19 cellular contexts compared by ENCODE assay signal in the genomic region with DNA sequence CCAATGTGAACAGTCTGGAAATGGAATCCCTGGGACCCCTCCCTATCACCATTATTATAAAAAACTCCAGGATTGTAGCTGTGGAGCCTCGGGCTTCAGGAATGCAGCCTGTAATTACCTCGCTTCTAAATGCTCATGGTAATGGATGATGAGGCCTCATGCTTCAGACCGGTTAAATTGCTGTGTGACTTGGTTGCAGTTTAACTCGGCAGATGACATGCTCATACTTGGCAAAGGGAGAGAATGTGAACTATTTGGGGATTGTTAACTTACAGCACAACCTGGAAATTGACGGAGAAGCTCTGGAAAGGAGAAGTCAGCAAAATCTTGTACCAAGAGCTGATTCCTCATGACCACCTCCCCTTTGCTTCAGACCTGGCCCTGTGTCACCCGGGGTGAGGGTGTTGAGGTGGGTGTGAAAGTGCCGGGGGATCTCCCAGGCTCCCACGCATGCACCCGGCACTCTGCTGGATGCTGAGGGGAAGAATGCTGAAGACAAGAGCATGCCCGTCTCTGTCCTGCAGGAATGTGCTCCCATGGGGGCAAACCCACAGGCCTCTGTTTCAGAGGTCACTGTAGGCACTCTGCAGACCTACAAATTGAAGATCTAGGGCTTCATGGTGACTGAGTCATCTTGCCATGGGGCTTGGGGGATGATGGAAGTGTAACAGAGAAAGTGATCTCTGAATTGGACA.
"Had no signal": no experiment of that assay in that cellular context is flagged by ENCODE, and none has a peak within 500 bp of the region (broad histone marks: within the 10 kb centered on the region; RNA-seq: fewer than 3 reads in every experiment).

No MANE protein-coding gene starts in this region.

- H3K9me3 ChIP-seq: adrenal gland, lower lobe of right lung, ovary, thyroid gland, vagina had no signal

- ATAC-seq: activated CD8-positive, alpha-beta T cell treated with anti-CD3 and anti-CD28 coated beads, Interleukin-2, amount 10 ng/mL, durations not matched to agents 7 days and 5 days; left cardiac atrium; lower lobe of right lung; stimulated activated naive B cell treated with anti-CD40 and anti-IgM and Interleukin-4, amounts not matched to agents 10 μg/mL and 1 μg/mL and 100 μg/mL, for 72 hours had no signal

- H3K27me3 ChIP-seq: adrenal gland, ovary, thyroid gland, vagina had no signal

- H3K4me3 ChIP-seq: adrenal gland, lower lobe of right lung, ovary, skin epidermis, thyroid gland, vagina had no signal

- H3K36me3 ChIP-seq: adrenal gland, lower lobe of right lung, ovary, thyroid gland, vagina had no signal

- H3K27ac ChIP-seq: adrenal gland, lower lobe of right lung, ovary, skin epidermis, thyroid gland, vagina had no signal

- H3K4me1 ChIP-seq: adrenal gland, lower lobe of right lung, thyroid gland, vagina had no signal

- DNase-seq: activated B cell treated with CpG ODN at 0.5 μM for 24 hours; activated CD4-positive, alpha-beta T cell treated with anti-CD3 and anti-CD28 coated beads for 48 hours; activated CD8-positive, alpha-beta memory T cell treated with anti-CD3 and anti-CD28 coated beads, Interleukin-2, amount 50 U/mL, for 4 hours; activated CD8-positive, alpha-beta T cell treated with anti-CD3 and anti-CD28 coated beads, Interleukin-2, amount 10 ng/mL, durations not matched to agents 7 days and 5 days; activated effector memory CD4-positive, alpha-beta T cell treated with anti-CD3 and anti-CD28 coated beads, Interleukin-2, amount 50 U/mL, for 16 hours; activated T-cell treated with anti-CD3 and anti-CD28 coated beads, Interleukin-2, amount 50 U/mL, for 48 hours; adrenal gland; erythroblast; hypothalamus; left cardiac atrium; lower lobe of right lung; ovary; stimulated activated CD4-positive, alpha-beta T cell treated with anti-CD3 and anti-CD28 coated beads, Interleukin-15, amount 100 ng/mL, for 24 hours; stimulated activated CD4-positive, alpha-beta T cell treated with anti-CD3 and anti-CD28 coated beads, Interleukin-4, amount 100 ng/mL, for 1 hour; stimulated activated naive B cell treated with anti-CD40 and anti-IgM and Interleukin-4, amounts not matched to agents 10 μg/mL and 1 μg/mL and 100 μg/mL, for 72 hours; T-helper 2 cell; thyroid gland had no signal
